In the genomic region with DNA sequence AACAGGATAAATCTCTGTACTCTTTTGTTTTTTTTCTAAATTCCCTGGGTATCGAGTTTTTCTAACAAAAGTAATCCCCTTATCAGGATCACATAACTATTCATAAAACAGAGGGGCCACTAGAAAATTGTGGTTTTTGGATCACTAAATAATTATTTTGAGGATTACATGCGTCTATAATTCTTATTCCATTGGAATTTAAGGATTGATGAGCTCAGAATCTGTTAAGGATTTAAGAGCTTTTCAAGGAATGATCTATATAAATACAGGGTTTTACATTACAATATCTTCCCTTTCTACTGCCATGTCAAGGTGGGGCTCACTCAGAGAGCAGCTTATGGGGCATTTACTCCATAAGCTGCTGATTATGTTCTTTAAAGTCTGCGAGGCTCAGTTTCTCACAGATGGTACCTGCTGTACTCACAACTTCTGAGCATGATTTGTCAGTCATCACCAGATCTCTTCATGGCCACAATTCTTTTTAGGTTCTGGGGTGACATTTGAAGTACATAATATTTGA, we compare ENCODE assay signal across 17 cellular contexts.
DNase-seq lines count a peak whose midpoint lies in the region; ATAC-seq and TF ChIP-seq lines count a peak whose summit lies in the region.
"Had no signal": no experiment of that assay in that cellular context is flagged by ENCODE, and none has a peak within 500 bp of the region (broad histone marks: within the 10 kb centered on the region; RNA-seq: fewer than 3 reads in every experiment).

No MANE protein-coding gene starts in this region.

- H3K9me3 Mint-ChIP-seq in GM23338: no peaks in the 10 kb centered on the region

- H3K36me3 Mint-ChIP-seq in GM23338 (ENCODE audit: low read depth): no peaks in the 10 kb centered on the region
- H3K36me3 Mint-ChIP-seq: CD4-positive, CD25-positive, alpha-beta regulatory T cell; CD8-positive, alpha-beta memory T cell had no signal

- 0 out of 2 replicates have a peak overlapping the region, but pooled peaks have one; percentile 82 for H3K27ac Mint-ChIP-seq in GM23338
- H3K27ac Mint-ChIP-seq: CD4-positive, CD25-positive, alpha-beta regulatory T cell; CD8-positive, alpha-beta memory T cell had no signal

- peak; percentile 52 for ATAC-seq in GM23338
- ATAC-seq in GM18517 (IDR thresholded peaks at IDR 0.05; ENCODE audit: unreplicated experiment): no peak

- H3K79me2 ChIP-seq in GM23338 (replicated peaks; ENCODE audit: insufficient read depth): no peaks in the 10 kb centered on the region

- H3K4me2 ChIP-seq in GM23338: 0 out of 2 replicates have a peak overlapping the region, but pooled peaks have one; percentile 9
- H3K4me2 ChIP-seq: BLaER1 had no signal

- 0 out of 2 replicates have a peak overlapping the region, but pooled peaks have one; percentile 8 for H3K27ac ChIP-seq in GM23338 (ENCODE audit: low read depth)
- H3K27ac ChIP-seq in HUES48 (ENCODE audit: low read depth, low read length): peak overlapping the region; percentile 0
- peak overlapping the region; percentile 26 for H3K27ac ChIP-seq in mesodermal cell (ENCODE audit: low read depth, low read length, severe bottlenecking)
- H3K27ac ChIP-seq: BLaER1, GM23248 had no signal

- no peak overlapping the region for H3K4me3 Mint-ChIP-seq in GM23338
- H3K4me3 Mint-ChIP-seq: CD4-positive, CD25-positive, alpha-beta regulatory T cell; CD8-positive, alpha-beta memory T cell had no signal

- 86 to 100% methylated on average over 1 of the region's 3 CpGs for WGBS in mesodermal cell (ENCODE audit: insufficient coverage in 2 of 2), 2 experiments

- DNase-seq in GM23338 (ENCODE audit: low spot score): peak; percentile 18
- peak; percentile 91 for DNase-seq in NCI-H82 (lab: John Stamatoyannopoulos, UW)
- DNase-seq in NCI-H1092 treated with DMSO at 0.1 percent for 48 hours (lab: John Stamatoyannopoulos, UW): no peak
- no peak for DNase-seq in epidermal melanocyte (ENCODE audit: insufficient read length, low spot score)
- DNase-seq: CD4-positive, CD25-positive, alpha-beta regulatory T cell; CD8-positive, alpha-beta memory T cell; COR-L47; DMS153; DMS79 treated with DMSO at 0.1 percent for 48 hours; GF-D8; GM23248; Kasumi-1; KG1 had no signal

- no peak for TF ChIP-seq CTCF in GM23338 (conservative IDR thresholded peaks at IDR 0.05; ENCODE audit: low read depth in 2 of 2)

- H3K9me3 ChIP-seq in HUES48 (ENCODE audit: control insufficient read depth, insufficient read depth, low read length) (no peaks in the 10 kb centered on the region), mesodermal cell (ENCODE audit: control insufficient read depth, low read length) (no peaks in the 10 kb centered on the region)
- H3K9me3 ChIP-seq: BLaER1 had no signal

- H3K4me1 ChIP-seq in GM23338 (ENCODE audit: insufficient read depth): peaks cover 10% of the 10 kb centered on the region; the same call in 1 of the 2 replicates
- H3K4me1 ChIP-seq in HUES48 (ENCODE audit: control insufficient read depth, insufficient read depth, low read length): peaks cover 19% of the 10 kb centered on the region
- no peaks in the 10 kb centered on the region for H3K4me1 ChIP-seq in mesodermal cell (ENCODE audit: control insufficient read depth, insufficient read depth, low read length, poor library complexity, severe bottlenecking)
- H3K4me1 ChIP-seq: BLaER1 had no signal

- peaks cover 11% of the 10 kb centered on the region; the same call in 2 of the 3 replicates for H3K4me1 Mint-ChIP-seq in GM23338
- H3K4me1 Mint-ChIP-seq: CD4-positive, CD25-positive, alpha-beta regulatory T cell; CD8-positive, alpha-beta memory T cell had no signal

- no peak overlapping the region for H2AFZ ChIP-seq in GM23338
- H2AFZ ChIP-seq: GM23248 had no signal

- H3K4me3 ChIP-seq in GM23338 (no peak overlapping the region), HUES48 (ENCODE audit: low read depth, low read length) (no peak overlapping the region), mesodermal cell (ENCODE audit: extremely low read depth, insufficient read depth, low read length, poor library complexity, severe bottlenecking) (no peak overlapping the region)
- H3K4me3 ChIP-seq: BLaER1, GM23248 had no signal

- H3K27me3 Mint-ChIP-seq in GM23338 (ENCODE audit: insufficient read depth, low read depth, poor library complexity): no peaks in the 10 kb centered on the region
- H3K27me3 Mint-ChIP-seq: CD4-positive, CD25-positive, alpha-beta regulatory T cell; CD8-positive, alpha-beta memory T cell had no signal

- H3K27me3 ChIP-seq in GM23338 (ENCODE audit: insufficient read depth): no peaks in the 10 kb centered on the region
- no peaks in the 10 kb centered on the region for H3K27me3 ChIP-seq in HUES48 (ENCODE audit: control insufficient read depth, insufficient read depth, low read length)
- H3K27me3 ChIP-seq: BLaER1 had no signal

- no peak overlapping the region for H3K9ac ChIP-seq in HUES48 (ENCODE audit: low read depth, low read length)
- H3K9ac ChIP-seq: BLaER1, GM23248 had no signal

- H3K36me3 ChIP-seq in GM23338 (ENCODE audit: insufficient read depth) (no peaks in the 10 kb centered on the region), HUES48 (ENCODE audit: control insufficient read depth, insufficient read depth, low read length) (no peaks in the 10 kb centered on the region), mesodermal cell (ENCODE audit: control insufficient read depth, insufficient read depth, low read length) (no peaks in the 10 kb centered on the region)
- H3K36me3 ChIP-seq: BLaER1 had no signal

- H3K9me2 ChIP-seq in GM23338 (ENCODE audit: insufficient read depth): no peaks in the 10 kb centered on the region

- no peaks in the 10 kb centered on the region for H3F3A ChIP-seq in GM23338 (replicated peaks; ENCODE audit: low read depth)

- H4K20me1 ChIP-seq in GM23338 (replicated peaks; ENCODE audit: insufficient read depth): no peaks in the 10 kb centered on the region
- H4K20me1 ChIP-seq: BLaER1 had no signal

TF ChIP-seq in GM23338, 12 proteins besides CTCF, POLR2A, EP300 and RAD21 (continues in another document):
- TF ChIP-seq, protein P1, sequence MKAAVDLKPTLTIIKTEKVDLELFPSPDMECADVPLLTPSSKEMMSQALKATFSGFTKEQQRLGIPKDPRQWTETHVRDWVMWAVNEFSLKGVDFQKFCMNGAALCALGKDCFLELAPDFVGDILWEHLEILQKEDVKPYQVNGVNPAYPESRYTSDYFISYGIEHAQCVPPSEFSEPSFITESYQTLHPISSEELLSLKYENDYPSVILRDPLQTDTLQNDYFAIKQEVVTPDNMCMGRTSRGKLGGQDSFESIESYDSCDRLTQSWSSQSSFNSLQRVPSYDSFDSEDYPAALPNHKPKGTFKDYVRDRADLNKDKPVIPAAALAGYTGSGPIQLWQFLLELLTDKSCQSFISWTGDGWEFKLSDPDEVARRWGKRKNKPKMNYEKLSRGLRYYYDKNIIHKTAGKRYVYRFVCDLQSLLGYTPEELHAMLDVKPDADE (IDR thresholded peaks at IDR 0.05): no peak

Comparison
In these comparisons a context has a peak if more than half of its experiments do, and no peak if none do; other contexts are left out.
1. DNase-seq: peak in GM23338 (single experiment) and NCI-H82 (single experiment); none in NCI-H1092 treated with DMSO at 0.1 percent for 48 hours (single experiment) and epidermal melanocyte (single experiment).
2. Peak in every context shown above with its lines, with median percentiles within 50 percentile points of each other: H3K27ac ChIP-seq.